In genomic region chr7:112207106-112207592, GRCh38 we compare ENCODE assay signal across 8 cellular contexts. TPM values are rescaled to one million over a fixed set of nuclear protein-coding genes. Genes with fewer than 3 reads are reported as not detected.
A peak's percentile ranks its signal among the peaks of the same experiment; 100 is the strongest.
DNase-seq lines count a peak whose midpoint lies in the region; ATAC-seq and TF ChIP-seq lines count a peak whose summit lies in the region.

No MANE protein-coding gene starts in this region.

- in situ Hi-C loops in GM13976 (cut with MboI; ENCODE audit: low sequenced_read_pairs, unreplicated experiment): no loop called here

- no peak for TF ChIP-seq POLR2A in prostate gland (IDR thresholded peaks at IDR 0.05)

- H3K4me1 ChIP-seq in SK-N-SH (ENCODE audit: control insufficient read depth in 1 of 2, insufficient read depth in 2 of 2, low read depth in 1 of 2, low read length in 1 of 2): peaks cover 0 to 18% of the 10 kb centered on the region in 2 experiments; a peak in 2 of 4 replicates
- no peaks in the 10 kb centered on the region for H3K4me1 ChIP-seq in prostate gland (replicated peaks)

- no peaks in the 10 kb centered on the region for H3K27me3 ChIP-seq in SK-N-SH (ENCODE audit: insufficient read depth)
- H3K27me3 ChIP-seq in prostate gland (replicated peaks; ENCODE audit: insufficient read depth): no peaks in the 10 kb centered on the region

- H3K27ac ChIP-seq in 22Rv1: peak overlapping the region; percentile 63
- H3K27ac ChIP-seq in SK-N-SH (ENCODE audit: low read depth in 2 of 2, low read length in 1 of 2): peak overlapping the region; percentile 59 to 73; a peak in 3 of 4 replicates
- H3K27ac ChIP-seq in prostate gland: peak overlapping the region; percentile 78 to 83

- TF ChIP-seq CTCF in 22Rv1 (IDR thresholded peaks at IDR 0.05) (no peak), GM13976 (IDR thresholded peaks at IDR 0.05; ENCODE audit: borderline replicate concordance, control extremely low read depth, extremely low read depth, insufficient read depth, missing control alignments) (no peak), SK-N-SH (IDR thresholded peaks at IDR 0.05) (no peak), fibroblast of pulmonary artery (IDR thresholded peaks at IDR 0.05; ENCODE audit: low read length, missing control alignments) (no peak), prostate gland (IDR thresholded peaks at IDR 0.05) (no peak)

- POLR2A ChIA-PET in SK-N-SH (lab: Yijun Ruan, JAX): interaction anchor here (0.9 to 1.4 kb wide), 6 partner anchors 8 to 351 kb away, joined by 3 read pairs; no protein-coding TSS in a partner anchor

- no peaks in the 10 kb centered on the region for H3F3A ChIP-seq in SK-N-SH (replicated peaks; ENCODE audit: insufficient read depth)

- H2AFZ ChIP-seq in SK-N-SH (ENCODE audit: low read depth): peak overlapping the region; percentile 93

- no peak for ATAC-seq in HG02885 (IDR thresholded peaks at IDR 0.05; ENCODE audit: poor library complexity, unreplicated experiment)

- H3K4me3 ChIP-seq in SK-N-SH (ENCODE audit: low read depth in 2 of 2, low read length in 1 of 2): peak overlapping the region; percentile 82 to 99
- peak overlapping the region; percentile 98 for H3K4me3 ChIP-seq in fibroblast of pulmonary artery (replicated peaks; ENCODE audit: low read depth, low read length)
- peak overlapping the region; percentile 81 to 90 for H3K4me3 ChIP-seq in prostate gland

- no peaks in the 10 kb centered on the region for H4K20me1 ChIP-seq in SK-N-SH (ENCODE audit: insufficient read depth)

- H3K79me2 ChIP-seq in SK-N-SH (ENCODE audit: insufficient read depth): peaks cover 74% of the 10 kb centered on the region

- DNase-seq in GM13976 (ENCODE audit: low spot score): peak; percentile 43
- peak; percentile 44 for DNase-seq in SK-N-SH
- DNase-seq in fibroblast of pulmonary artery (ENCODE audit: low read depth): no peak
- no peak for DNase-seq in prostate gland (ENCODE audit: low spot score)
- DNase-seq in stimulated activated CD4-positive, alpha-beta T cell treated with anti-CD3 and anti-CD28 coated beads, Interleukin-4, amount 100 ng/mL, for 4 hours: no peak
- DNase-seq in inferior parietal cortex (ENCODE audit: extremely low spot score): no peak

- H3K9me3 ChIP-seq in SK-N-SH: no peaks in the 10 kb centered on the region
- no peaks in the 10 kb centered on the region for H3K9me3 ChIP-seq in prostate gland

- no peaks in the 10 kb centered on the region for H3K9me2 ChIP-seq in SK-N-SH

- no peaks in the 10 kb centered on the region for H3K36me3 ChIP-seq in SK-N-SH (replicated peaks in 1 of 2; ENCODE audit: control insufficient read depth in 1 of 2, insufficient read depth in 2 of 2, low read length in 1 of 2)
- H3K36me3 ChIP-seq in prostate gland: no peaks in the 10 kb centered on the region

- TF ChIP-seq EP300 in SK-N-SH (IDR thresholded peaks at IDR 0.05; ENCODE audit: borderline replicate concordance in 1 of 2, low read depth in 1 of 2, low read length in 1 of 2): no peak

- intact Hi-C loops in prostate gland (cut with DNase I): loop anchor here (5.0 to 10.0 kb wide), 6 partner anchors 58 to 452 kb away; partner anchors contain the start of gene IFRD1

- CTCF ChIA-PET in SK-N-SH (lab: Yijun Ruan, JAX): interaction anchor here (0.7 to 4.3 kb wide), 4 partner anchors 8 to 445 kb away, joined by 3 to 25 read pairs (median 4); no protein-coding TSS in a partner anchor

- H3K9ac ChIP-seq in SK-N-SH: peak overlapping the region; percentile 83

- 8% methylated on average over 8 of the region's 8 CpGs for WGBS in SK-N-SH (ENCODE audit: low lambda C conversion rate)
- 2% methylated on average over 8 of the region's 8 CpGs for WGBS in prostate gland

- no peak for TF ChIP-seq RAD21 in SK-N-SH (IDR thresholded peaks at IDR 0.05; ENCODE audit: low read length)

- H3K4me2 ChIP-seq in SK-N-SH: peak overlapping the region; percentile 92

TF ChIP-seq in SK-N-SH, 30 proteins besides CTCF, POLR2A, EP300 and RAD21:
- TF ChIP-seq CHD2 (IDR thresholded peaks at IDR 0.05; ENCODE audit: low read length, partially characterized antibody) (no peak), ELF1 (IDR thresholded peaks at IDR 0.05) (no peak), FOXJ3 (CRISPR knock-in tag; IDR thresholded peaks at IDR 0.05) (no peak), GABPA (IDR thresholded peaks at IDR 0.05; ENCODE audit: low read depth) (peak; percentile 27; the same call in 1 of the 2 replicates), PBX3 (IDR thresholded peaks at IDR 0.05) (no peak)
TF ChIP-seq in SK-N-SH: peak in this region for 1.

RNA-seq across cellular contexts. Expression of gene ZNF277, which starts 0.7 kb away (rescaled TPM):
- 11.5 and 12.9 TPM in 2 replicates for polyA plus RNA-seq in SK-N-SH (2012; rRNA removed)
- polyA plus RNA-seq in SK-N-SH (2012; cell fraction: cytosol; rRNA removed): 19.4 and 23.0 TPM in 2 replicates
- 3.1 and 7.6 TPM in 2 replicates for polyA plus RNA-seq in SK-N-SH (2012; cell fraction: nucleus; rRNA removed)
- 10 to 100 TPM; 23.0 to 33.1 TPM for total RNA-seq in prostate gland

RNA-seq across cellular contexts. Expression of gene DOCK4, which starts 0.9 kb away (rescaled TPM):
- polyA plus RNA-seq in SK-N-SH (2012; rRNA removed): 8.5 and 8.9 TPM in 2 replicates
- polyA plus RNA-seq in SK-N-SH (2012; cell fraction: cytosol; rRNA removed): 9.0 and 9.5 TPM in 2 replicates
- polyA plus RNA-seq in SK-N-SH (2012; cell fraction: nucleus; rRNA removed): 12.5 and 19.7 TPM in 2 replicates
- 10 to 100 TPM; 21.8 to 37.4 TPM for total RNA-seq in prostate gland

Comparison
In these comparisons a context has a peak if more than half of its experiments do, and no peak if none do; other contexts are left out.
1. DNase-seq: peak in GM13976 (single experiment) and SK-N-SH (single experiment); none in fibroblast of pulmonary artery (single experiment), prostate gland (single experiment), stimulated activated CD4-positive, alpha-beta T cell treated with anti-CD3 and anti-CD28 coated beads, Interleukin-4, amount 100 ng/mL, for 4 hours (0 of 2) and inferior parietal cortex (single experiment).
2. Peak in every context shown above with its lines, with median percentiles within 50 percentile points of each other: H3K27ac ChIP-seq and H3K4me3 ChIP-seq.